ENCODE assay signal across 19 cellular contexts in genomic region chrX:43756076-43756475, GRCh38.
"Had no signal": no experiment of that assay in that cellular context is flagged by ENCODE, and none has a peak within 500 bp of the region (broad histone marks: within the 10 kb centered on the region; RNA-seq: fewer than 3 reads in every experiment).

No MANE protein-coding gene starts in this region.

- ATAC-seq: effector memory CD8-positive, alpha-beta T cell; esophagus mucosa; foreskin keratinocyte; gastroesophageal sphincter; heart left ventricle; heart right ventricle had no signal

- DNase-seq: colonic mucosa; cortex of kidney; effector CD4-positive, alpha-beta T cell; effector CD8-positive, alpha-beta T cell; effector memory CD4-positive, alpha-beta T cell; effector memory CD8-positive, alpha-beta T cell; endodermal cell; erythroblast; esophagus squamous epithelium; foreskin fibroblast; foreskin keratinocyte; foreskin melanocyte; gastrocnemius medialis; glutamatergic neuron; head of caudate nucleus; heart left ventricle; heart right ventricle had no signal
